ENCODE assay signal across 8 cellular contexts in genomic region chr14:65958664-65959562, GRCh38.
DNase-seq lines count a peak whose midpoint lies in the region; ATAC-seq and TF ChIP-seq lines count a peak whose summit lies in the region.

No MANE protein-coding gene starts in this region.

- H3K36me3 Mint-ChIP-seq in osteocyte (ENCODE audit: unreplicated experiment) = no peaks in the 10 kb centered on the region

- no peaks in the 10 kb centered on the region for H3K36me3 ChIP-seq in SK-N-MC (ENCODE audit: insufficient read depth, low read length)

- peak; percentile 38 for DNase-seq in CD1c-positive myeloid dendritic cell (ENCODE audit: extremely low spot score)
- peak; percentile 57 for DNase-seq in Jurkat, Clone E6-1 (ENCODE audit: low read depth, low spot score)
- no peak for DNase-seq in SK-N-MC (ENCODE audit: low read depth, low spot score)
- DNase-seq in fibroblast of mammary gland (ENCODE audit: low read depth) = peak; percentile 45
- no peak for DNase-seq in osteocyte (ENCODE audit: extremely low spot score, unreplicated experiment)
- DNase-seq in NK-92 treated with Interleukin-12 subunit alpha and Interleukin-12 subunit beta, amount 100 ng/mL, for 24 hours (lab: John Stamatoyannopoulos, UW) = no peak
- DNase-seq in mucosa of gallbladder (ENCODE audit: low spot score) = no peak

- H3K27ac Mint-ChIP-seq in osteocyte (ENCODE audit: unreplicated experiment) = no peak overlapping the region

- no peak overlapping the region for H3K27ac ChIP-seq in SK-N-MC

- no peak overlapping the region for H3K4me3 Mint-ChIP-seq in osteocyte (ENCODE audit: unreplicated experiment)

- no peaks in the 10 kb centered on the region for H3K9me3 Mint-ChIP-seq in osteocyte (ENCODE audit: unreplicated experiment)

- no peaks in the 10 kb centered on the region for H3K9me3 ChIP-seq in SK-N-MC (ENCODE audit: low read depth, low read length)

- no peak overlapping the region for H3K4me3 ChIP-seq in Jurkat, Clone E6-1 (ENCODE audit: low read length)
- H3K4me3 ChIP-seq in SK-N-MC (no peak overlapping the region), fibroblast of mammary gland (ENCODE audit: control insufficient read depth, low read depth, low read length) (no peak overlapping the region)

- H3K27me3 Mint-ChIP-seq in osteocyte (ENCODE audit: unreplicated experiment) = no peaks in the 10 kb centered on the region

- no peaks in the 10 kb centered on the region for H3K4me1 Mint-ChIP-seq in osteocyte (ENCODE audit: unreplicated experiment)

- peak; percentile 35 for TF ChIP-seq CTCF in fibroblast of mammary gland (conservative IDR thresholded peaks at IDR 0.05; ENCODE audit: control insufficient read depth, insufficient read depth, low read depth, low read length)
- peak; percentile 52 for TF ChIP-seq CTCF in osteocyte (IDR thresholded peaks at IDR 0.05)

- ATAC-seq in GM18907 (IDR thresholded peaks at IDR 0.05; ENCODE audit: unreplicated experiment) = peak; percentile 53

- peak overlapping the region; percentile 3 for H3K9ac ChIP-seq in SK-N-MC (ENCODE audit: insufficient read length)

Comparison
In these comparisons a context has a peak if more than half of its experiments do, and no peak if none do; other contexts are left out.
1. DNase-seq: peak in CD1c-positive myeloid dendritic cell (single experiment), Jurkat, Clone E6-1 (single experiment) and fibroblast of mammary gland (single experiment); none in SK-N-MC (single experiment), osteocyte (single experiment), NK-92 treated with Interleukin-12 subunit alpha and Interleukin-12 subunit beta, amount 100 ng/mL, for 24 hours (single experiment) and mucosa of gallbladder (single experiment).